2 cellular contexts compared by ENCODE assay signal in genomic region chr10:125076891-125077643, GRCh38.
TF ChIP-seq lines count a peak whose summit lies in the region.

No MANE protein-coding gene starts in this region.

TF ChIP-seq in IMR-90, 13 proteins besides CTCF, POLR2A, EP300 and RAD21:
- no peak for TF ChIP-seq USF2 (IDR thresholded peaks at IDR 0.05; ENCODE audit: low read depth, low read length)

TF ChIP-seq in endothelial cell of umbilical vein, 7 proteins besides CTCF, POLR2A, EP300 and RAD21:
- TF ChIP-seq MAX (IDR thresholded peaks at IDR 0.05; ENCODE audit: insufficient read depth, insufficient read length) (peak; percentile 15), FOS (IDR thresholded peaks at IDR 0.05; ENCODE audit: borderline replicate concordance, insufficient read depth, low read length) (peak; percentile 61), JUN (IDR thresholded peaks at IDR 0.05; ENCODE audit: borderline replicate concordance, insufficient read depth, insufficient read length, low read depth) (peak; percentile 90), EZH2 (IDR thresholded peaks at IDR 0.05; ENCODE audit: borderline replicate concordance, low read depth, low read length, severe bottlenecking) (no peak)
